In genomic region chr5:149789835-149790234, GRCh38 we compare ENCODE assay signal across 14 cellular contexts.
"Had no signal": no experiment of that assay in that cellular context is flagged by ENCODE, and none has a peak within 500 bp of the region (broad histone marks: within the 10 kb centered on the region; RNA-seq: fewer than 3 reads in every experiment).

No MANE protein-coding gene starts in this region.

- H3K9ac ChIP-seq: parathyroid adenoma had no signal

- H3K4me1 ChIP-seq: upper lobe of right lung had no signal

- H3K4me3 ChIP-seq: SJCRH30, smooth muscle cell, suprapubic skin, upper lobe of right lung had no signal

- H3K27me3 ChIP-seq: SJCRH30, suprapubic skin, upper lobe of right lung had no signal

- H2AFZ ChIP-seq: parathyroid adenoma had no signal

- FAIRE-seq: kidney had no signal

- ATAC-seq: stimulated activated naive CD8-positive, alpha-beta T cell treated with anti-CD3 and anti-CD28 coated beads, Interleukin-15, Interleukin-2, amounts not matched to agents 100 U/mL and 50 U/mL, for 24 hours had no signal

- DNase-seq: activated CD4-positive, alpha-beta T cell treated with anti-CD3 and anti-CD28 coated beads, Interleukin-2, amount 50 U/mL, for 1 hour; activated CD8-positive, alpha-beta memory T cell treated with anti-CD3 and anti-CD28 coated beads for 24 hours; activated gamma-delta T cell treated with Interleukin-2 at 50 U/mL for 16 hours; amniotic stem cell; cortex of kidney; effector memory CD4-positive, alpha-beta T cell; hypothalamus; kidney; SJCRH30; stimulated activated naive CD8-positive, alpha-beta T cell treated with anti-CD3 and anti-CD28 coated beads, Interleukin-15, Interleukin-2, amounts not matched to agents 100 U/mL and 50 U/mL, for 24 hours; upper lobe of right lung had no signal

- H3K27ac ChIP-seq: parathyroid adenoma, SJCRH30, suprapubic skin, upper lobe of right lung had no signal

- H3K36me3 ChIP-seq: SJCRH30, suprapubic skin, upper lobe of right lung had no signal

- H3K4me2 ChIP-seq: smooth muscle cell had no signal

- H3K9me3 ChIP-seq: SJCRH30, suprapubic skin, upper lobe of right lung had no signal
